1 cellular context compared by ENCODE assay signal in the genomic region with DNA sequence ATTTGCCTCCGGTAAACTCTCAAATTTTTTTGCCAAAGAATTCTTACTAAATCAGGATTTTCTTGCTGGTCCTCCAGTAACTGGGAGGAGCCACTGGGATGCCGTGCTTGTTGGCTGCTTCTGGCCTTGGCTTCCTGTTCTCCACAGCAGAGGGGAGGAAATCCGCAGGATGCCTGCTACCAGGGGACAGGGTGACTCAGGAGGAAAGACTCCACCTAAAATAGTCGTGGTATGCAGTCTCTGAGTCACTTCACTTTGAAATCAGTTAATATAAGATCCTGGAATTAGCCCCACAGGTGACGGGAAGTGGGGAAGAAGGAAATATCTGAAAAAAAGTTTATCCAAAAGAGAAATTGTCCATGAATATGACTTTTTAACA.
TF ChIP-seq lines count a peak whose summit lies in the region.

No MANE protein-coding gene starts in this region.

TF ChIP-seq in A549, 52 proteins besides CTCF, POLR2A, EP300 and RAD21 (continued from another document):
- TF ChIP-seq, protein P1, sequence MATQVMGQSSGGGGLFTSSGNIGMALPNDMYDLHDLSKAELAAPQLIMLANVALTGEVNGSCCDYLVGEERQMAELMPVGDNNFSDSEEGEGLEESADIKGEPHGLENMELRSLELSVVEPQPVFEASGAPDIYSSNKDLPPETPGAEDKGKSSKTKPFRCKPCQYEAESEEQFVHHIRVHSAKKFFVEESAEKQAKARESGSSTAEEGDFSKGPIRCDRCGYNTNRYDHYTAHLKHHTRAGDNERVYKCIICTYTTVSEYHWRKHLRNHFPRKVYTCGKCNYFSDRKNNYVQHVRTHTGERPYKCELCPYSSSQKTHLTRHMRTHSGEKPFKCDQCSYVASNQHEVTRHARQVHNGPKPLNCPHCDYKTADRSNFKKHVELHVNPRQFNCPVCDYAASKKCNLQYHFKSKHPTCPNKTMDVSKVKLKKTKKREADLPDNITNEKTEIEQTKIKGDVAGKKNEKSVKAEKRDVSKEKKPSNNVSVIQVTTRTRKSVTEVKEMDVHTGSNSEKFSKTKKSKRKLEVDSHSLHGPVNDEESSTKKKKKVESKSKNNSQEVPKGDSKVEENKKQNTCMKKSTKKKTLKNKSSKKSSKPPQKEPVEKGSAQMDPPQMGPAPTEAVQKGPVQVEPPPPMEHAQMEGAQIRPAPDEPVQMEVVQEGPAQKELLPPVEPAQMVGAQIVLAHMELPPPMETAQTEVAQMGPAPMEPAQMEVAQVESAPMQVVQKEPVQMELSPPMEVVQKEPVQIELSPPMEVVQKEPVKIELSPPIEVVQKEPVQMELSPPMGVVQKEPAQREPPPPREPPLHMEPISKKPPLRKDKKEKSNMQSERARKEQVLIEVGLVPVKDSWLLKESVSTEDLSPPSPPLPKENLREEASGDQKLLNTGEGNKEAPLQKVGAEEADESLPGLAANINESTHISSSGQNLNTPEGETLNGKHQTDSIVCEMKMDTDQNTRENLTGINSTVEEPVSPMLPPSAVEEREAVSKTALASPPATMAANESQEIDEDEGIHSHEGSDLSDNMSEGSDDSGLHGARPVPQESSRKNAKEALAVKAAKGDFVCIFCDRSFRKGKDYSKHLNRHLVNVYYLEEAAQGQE (IDR thresholded peaks at IDR 0.05), result no peak
- TF ChIP-seq MAFK (IDR thresholded peaks at IDR 0.05; ENCODE audit: partially characterized antibody) (peak; percentile 29), MYC (IDR thresholded peaks at IDR 0.05; ENCODE audit: borderline replicate concordance, low read length) (no peak), NR3C1 (IDR thresholded peaks at IDR 0.05) (no peak), HDAC2 (IDR thresholded peaks at IDR 0.05) (no peak), TFCP2L1 (CRISPR knock-in tag; IDR thresholded peaks at IDR 0.05) (no peak), HOXB13 (CRISPR knock-in tag; IDR thresholded peaks at IDR 0.05; ENCODE audit: low read depth) (no peak), FOXS1 (CRISPR knock-in tag; IDR thresholded peaks at IDR 0.05) (no peak), JUNB (IDR thresholded peaks at IDR 0.05) (peak; percentile 98), ZC3H11A (IDR thresholded peaks at IDR 0.05) (no peak), NFE2L2 (conservative IDR thresholded peaks at IDR 0.05; ENCODE audit: low read length) (no peak), CBX2 (IDR thresholded peaks at IDR 0.05; ENCODE audit: borderline replicate concordance, low read depth) (no peak), RARB (CRISPR knock-in tag; IDR thresholded peaks at IDR 0.05) (no peak), CHD4 (IDR thresholded peaks at IDR 0.05; ENCODE audit: borderline replicate concordance) (no peak)
- TF ChIP-seq, protein P2, sequence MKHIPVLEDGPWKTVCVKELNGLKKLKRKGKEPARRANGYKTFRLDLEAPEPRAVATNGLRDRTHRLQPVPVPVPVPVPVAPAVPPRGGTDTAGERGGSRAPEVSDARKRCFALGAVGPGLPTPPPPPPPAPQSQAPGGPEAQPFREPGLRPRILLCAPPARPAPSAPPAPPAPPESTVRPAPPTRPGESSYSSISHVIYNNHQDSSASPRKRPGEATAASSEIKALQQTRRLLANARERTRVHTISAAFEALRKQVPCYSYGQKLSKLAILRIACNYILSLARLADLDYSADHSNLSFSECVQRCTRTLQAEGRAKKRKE (CRISPR knock-in tag; IDR thresholded peaks at IDR 0.05; ENCODE audit: low read depth), result no peak
- TF ChIP-seq, protein P3, sequence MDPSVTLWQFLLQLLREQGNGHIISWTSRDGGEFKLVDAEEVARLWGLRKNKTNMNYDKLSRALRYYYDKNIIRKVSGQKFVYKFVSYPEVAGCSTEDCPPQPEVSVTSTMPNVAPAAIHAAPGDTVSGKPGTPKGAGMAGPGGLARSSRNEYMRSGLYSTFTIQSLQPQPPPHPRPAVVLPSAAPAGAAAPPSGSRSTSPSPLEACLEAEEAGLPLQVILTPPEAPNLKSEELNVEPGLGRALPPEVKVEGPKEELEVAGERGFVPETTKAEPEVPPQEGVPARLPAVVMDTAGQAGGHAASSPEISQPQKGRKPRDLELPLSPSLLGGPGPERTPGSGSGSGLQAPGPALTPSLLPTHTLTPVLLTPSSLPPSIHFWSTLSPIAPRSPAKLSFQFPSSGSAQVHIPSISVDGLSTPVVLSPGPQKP (IDR thresholded peaks at IDR 0.05; ENCODE audit: low read depth, low read length), result no peak
- TF ChIP-seq, protein P4, sequence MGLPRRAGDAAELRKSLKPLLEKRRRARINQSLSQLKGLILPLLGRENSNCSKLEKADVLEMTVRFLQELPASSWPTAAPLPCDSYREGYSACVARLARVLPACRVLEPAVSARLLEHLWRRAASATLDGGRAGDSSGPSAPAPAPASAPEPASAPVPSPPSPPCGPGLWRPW (IDR thresholded peaks at IDR 0.05), result no peak
- TF ChIP-seq, protein P5, sequence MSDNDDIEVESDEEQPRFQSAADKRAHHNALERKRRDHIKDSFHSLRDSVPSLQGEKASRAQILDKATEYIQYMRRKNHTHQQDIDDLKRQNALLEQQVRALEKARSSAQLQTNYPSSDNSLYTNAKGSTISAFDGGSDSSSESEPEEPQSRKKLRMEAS (IDR thresholded peaks at IDR 0.05), result peak; percentile 71
- TF ChIP-seq, protein P6, sequence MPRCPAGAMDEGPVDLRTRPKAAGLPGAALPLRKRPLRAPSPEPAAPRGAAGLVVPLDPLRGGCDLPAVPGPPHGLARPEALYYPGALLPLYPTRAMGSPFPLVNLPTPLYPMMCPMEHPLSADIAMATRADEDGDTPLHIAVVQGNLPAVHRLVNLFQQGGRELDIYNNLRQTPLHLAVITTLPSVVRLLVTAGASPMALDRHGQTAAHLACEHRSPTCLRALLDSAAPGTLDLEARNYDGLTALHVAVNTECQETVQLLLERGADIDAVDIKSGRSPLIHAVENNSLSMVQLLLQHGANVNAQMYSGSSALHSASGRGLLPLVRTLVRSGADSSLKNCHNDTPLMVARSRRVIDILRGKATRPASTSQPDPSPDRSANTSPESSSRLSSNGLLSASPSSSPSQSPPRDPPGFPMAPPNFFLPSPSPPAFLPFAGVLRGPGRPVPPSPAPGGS (IDR thresholded peaks at IDR 0.05), result peak; percentile 60; the same call in 1 of the 3 replicates
